ENCODE assay signal across 17 cellular contexts in genomic region chr5:6902597-6902996, GRCh38.
DNase-seq lines count a peak whose midpoint lies in the region; ATAC-seq and TF ChIP-seq lines count a peak whose summit lies in the region.
"Had no signal": no experiment of that assay in that cellular context is flagged by ENCODE, and none has a peak within 500 bp of the region (broad histone marks: within the 10 kb centered on the region; RNA-seq: fewer than 3 reads in every experiment).

No MANE protein-coding gene starts in this region.

- H3K4me1 ChIP-seq in trophoblast cell (ENCODE audit: control insufficient read depth in 1 of 2, insufficient read depth in 2 of 2, low read length in 2 of 2) = no peaks in the 10 kb centered on the region
- H3K4me1 ChIP-seq: BLaER1, Caco-2, heart right ventricle had no signal

- H2AK5ac ChIP-seq in trophoblast cell (ENCODE audit: low read length) = no peak overlapping the region

- no peak overlapping the region for H2BK12ac ChIP-seq in trophoblast cell (ENCODE audit: low read length)

- H3K9me3 ChIP-seq in trophoblast cell (ENCODE audit: insufficient read depth, low read depth, low read length) = peaks cover 5% of the 10 kb centered on the region
- H3K9me3 ChIP-seq: Caco-2 had no signal

- no peak overlapping the region for H4K12ac ChIP-seq in trophoblast cell (ENCODE audit: low read depth, low read length)

- H3K4me3 ChIP-seq in trophoblast cell (ENCODE audit: low read depth, low read length) = no peak overlapping the region
- H3K4me3 ChIP-seq: BLaER1, heart right ventricle had no signal

- peaks cover 4% of the 10 kb centered on the region for H3K9me3 Mint-ChIP-seq in glutamatergic neuron (ENCODE audit: unreplicated experiment)

- no peak overlapping the region for H3K4me2 ChIP-seq in trophoblast cell (ENCODE audit: low read length)
- H3K4me2 ChIP-seq: BLaER1 had no signal

- TF ChIP-seq CTCF in glutamatergic neuron (IDR thresholded peaks at IDR 0.05; ENCODE audit: partially characterized antibody, unreplicated experiment) = no peak

- H3K27ac ChIP-seq in trophoblast cell (ENCODE audit: low read depth, low read length) = no peak overlapping the region
- H3K27ac ChIP-seq: BLaER1, heart right ventricle had no signal

- H3K27me3 ChIP-seq in trophoblast cell (ENCODE audit: insufficient read depth, low read length) = no peaks in the 10 kb centered on the region
- H3K27me3 ChIP-seq: BLaER1 had no signal

- H3K4me1 Mint-ChIP-seq in glutamatergic neuron (ENCODE audit: low read depth, unreplicated experiment) = peaks cover 10% of the 10 kb centered on the region

- no peak overlapping the region for H3K18ac ChIP-seq in trophoblast cell (ENCODE audit: low read length)

- WGBS in trophoblast cell (ENCODE audit: extremely low coverage, insufficient coverage, insufficient read length) = no CpG with 5 or more reads among the region's 5 CpGs

- H4K91ac ChIP-seq in trophoblast cell (ENCODE audit: low read depth, low read length) = no peak overlapping the region

- no peak overlapping the region for H3K4ac ChIP-seq in trophoblast cell (ENCODE audit: low read depth, low read length)

- H3K79me2 ChIP-seq in trophoblast cell (ENCODE audit: control insufficient read depth, insufficient read depth, low read length, poor library complexity) = no peaks in the 10 kb centered on the region

- peak overlapping the region; percentile 60 for H3K27ac Mint-ChIP-seq in glutamatergic neuron (ENCODE audit: unreplicated experiment)
- H3K27ac Mint-ChIP-seq: nephron progenitor cell had no signal

- H3K23ac ChIP-seq in trophoblast cell (ENCODE audit: low read length) = no peak overlapping the region

- H3K36me3 Mint-ChIP-seq in glutamatergic neuron (ENCODE audit: unreplicated experiment) = no peaks in the 10 kb centered on the region

- no peak overlapping the region for H3K4me3 Mint-ChIP-seq in glutamatergic neuron (ENCODE audit: unreplicated experiment)
- H3K4me3 Mint-ChIP-seq: nephron progenitor cell had no signal

- no peaks in the 10 kb centered on the region for H3K27me3 Mint-ChIP-seq in glutamatergic neuron (ENCODE audit: unreplicated experiment)

- no peaks in the 10 kb centered on the region for H3K36me3 ChIP-seq in trophoblast cell (ENCODE audit: control insufficient read depth in 1 of 2, insufficient read depth in 2 of 2, low read length in 2 of 2)
- H3K36me3 ChIP-seq: BLaER1, heart right ventricle had no signal

- no peak overlapping the region for H2BK5ac ChIP-seq in trophoblast cell (ENCODE audit: low read depth, low read length, poor library complexity)

- DNase-seq in NCI-H82 (lab: John Stamatoyannopoulos, UW) (peak; percentile 61), NCI-H82 treated with DMSO at 0.1 percent for 48 hours (lab: John Stamatoyannopoulos, UW; ENCODE audit: unreplicated experiment) (no peak), NCI-H524 treated with DMSO at 0.1 percent for 48 hours (lab: John Stamatoyannopoulos, UW) (peak; percentile 47), glutamatergic neuron (peak; percentile 66), superior temporal gyrus (ENCODE audit: extremely low spot score) (peak; percentile 49), trophoblast cell (no peak), mucosa of gallbladder (ENCODE audit: low spot score) (no peak)
- DNase-seq: activated naive CD4-positive, alpha-beta T cell treated with anti-CD3 and anti-CD28 coated beads, Interleukin-2, amount 50 U/mL, for 16 hours; aorta; Caco-2; central memory CD4-positive, alpha-beta T cell; heart right ventricle; nephron progenitor cell; Right ventricle myocardium superior; T1000 had no signal

- no peak overlapping the region for H2AFZ ChIP-seq in trophoblast cell (ENCODE audit: insufficient read depth, low read length, poor library complexity)

- no peak overlapping the region for H3K14ac ChIP-seq in trophoblast cell (ENCODE audit: low read length)

- no peak overlapping the region for H2BK120ac ChIP-seq in trophoblast cell (ENCODE audit: insufficient read depth, low read length, poor library complexity)

- no peak overlapping the region for H4K8ac ChIP-seq in trophoblast cell (ENCODE audit: low read depth, low read length)

- no peak for ATAC-seq in HG03159 (IDR thresholded peaks at IDR 0.05; ENCODE audit: unreplicated experiment)

- no peak overlapping the region for H3K9ac ChIP-seq in trophoblast cell (ENCODE audit: low read length)
- H3K9ac ChIP-seq: BLaER1 had no signal

- no peaks in the 10 kb centered on the region for H3K79me1 ChIP-seq in trophoblast cell (ENCODE audit: low read length)

Comparison
In these comparisons a context has a peak if more than half of its experiments do, and no peak if none do; other contexts are left out.
1. DNase-seq: peak in NCI-H82 (single experiment), NCI-H524 treated with DMSO at 0.1 percent for 48 hours (single experiment), glutamatergic neuron (single experiment) and superior temporal gyrus (single experiment); none in NCI-H82 treated with DMSO at 0.1 percent for 48 hours (single experiment), trophoblast cell (0 of 2) and mucosa of gallbladder (single experiment).